1 cellular context compared by ENCODE assay signal in genomic region chr12:7932599-7933240, GRCh38.
A peak's percentile ranks its signal among the peaks of the same experiment; 100 is the strongest.
TF ChIP-seq lines count a peak whose summit lies in the region.

No MANE protein-coding gene starts in this region.

TF ChIP-seq in HEK293T, 16 proteins besides CTCF, POLR2A, EP300 and RAD21:
- peak; percentile 59; the same call in 1 of the 2 replicates for TF ChIP-seq PKNOX1 (IDR thresholded peaks at IDR 0.05)
